ENCODE assay signal across 12 cellular contexts in genomic region chr22:36340621-36341020, GRCh38. TPM values are rescaled to one million over a fixed set of nuclear protein-coding genes. Genes with fewer than 3 reads are reported as not detected.
A peak's percentile ranks its signal among the peaks of the same experiment; 100 is the strongest.
DNase-seq lines count a peak whose midpoint lies in the region; ATAC-seq, FAIRE-seq and TF ChIP-seq lines count a peak whose summit lies in the region.
"Had no signal": no experiment of that assay in that cellular context is flagged by ENCODE, and none has a peak within 500 bp of the region (broad histone marks: within the 10 kb centered on the region; RNA-seq: fewer than 3 reads in every experiment).

No MANE protein-coding gene starts in this region.

- peak overlapping the region in 1 of 2 donors; percentile 53 for H3K9ac ChIP-seq in kidney (ENCODE audit: low read length in 2 of 2)
- peak overlapping the region in 1 of 3 donors; percentile 45 for H3K9ac ChIP-seq in skeletal muscle tissue (ENCODE audit: low read depth in 1 of 3, low read length in 3 of 3)

- no peak for ATAC-seq in activated naive CD4-positive, alpha-beta T cell treated with anti-CD3 and anti-CD28 coated beads, Interleukin-2, amount 50 U/mL, for 72 hours
- ATAC-seq in HG03159 (IDR thresholded peaks at IDR 0.05; ENCODE audit: unreplicated experiment), result no peak
- no peak for ATAC-seq in GM21447 (IDR thresholded peaks at IDR 0.05; ENCODE audit: unreplicated experiment)

- H3K27me3 ChIP-seq in skeletal muscle tissue (ENCODE audit: control insufficient read depth in 3 of 3, insufficient read depth in 3 of 3, low read length in 3 of 3), result no peaks in the 10 kb centered on the region

- H3K4me1 ChIP-seq in kidney (ENCODE audit: control insufficient read depth in 1 of 2, insufficient read depth in 1 of 2, low read depth in 1 of 2, low read length in 2 of 2), result peaks cover 42% of the 10 kb centered on the region in 2 donors
- peaks cover 54 to 66% (median 63%) of the 10 kb centered on the region in 3 donors for H3K4me1 ChIP-seq in skeletal muscle tissue (ENCODE audit: control insufficient read depth in 3 of 3, insufficient read depth in 3 of 3, low read length in 3 of 3)

- H3K27ac Mint-ChIP-seq in activated naive CD4-positive, alpha-beta T cell treated with anti-CD3 and anti-CD28 coated beads, Interleukin-2, amount 50 U/mL, for 72 hours, result peak overlapping the region; percentile 87 to 98

- H3K36me3 ChIP-seq in kidney (ENCODE audit: control insufficient read depth in 1 of 2, insufficient read depth in 2 of 2, low read length in 2 of 2) (peaks cover 24 to 63% of the 10 kb centered on the region in 2 donors), skeletal muscle tissue (ENCODE audit: control insufficient read depth in 3 of 3, insufficient read depth in 3 of 3, low read length in 3 of 3) (peaks cover 34 to 41% (median 34%) of the 10 kb centered on the region in 3 donors)

- in situ Hi-C loops in GM13977 (cut with MboI; ENCODE audit: low pct_unique_long_range_greater_than_20kb, low sequenced_read_pairs, unreplicated experiment), result no loop called here

- FAIRE-seq in kidney (lab: Jason Lieb, UNC), result no peak
- FAIRE-seq: G401.6 had no signal

- H3K9me3 ChIP-seq in kidney (ENCODE audit: control insufficient read depth in 1 of 2, low read length in 2 of 2) (no peaks in the 10 kb centered on the region), skeletal muscle tissue (ENCODE audit: control insufficient read depth in 3 of 3, low read length in 3 of 3) (no peaks in the 10 kb centered on the region)

- H3K27ac ChIP-seq in kidney (ENCODE audit: low read depth in 2 of 2, low read length in 2 of 2) (peak overlapping the region; percentile 40 to 78), skeletal muscle tissue (ENCODE audit: low read depth, low read length) (peak overlapping the region; percentile 57)

- DNase-seq in HuH-7 (ENCODE audit: low spot score) (peak; percentile 72), kidney (no peak), putamen (ENCODE audit: low spot score) (no peak), GM13977 (ENCODE audit: low spot score) (no peak)
- DNase-seq in activated naive CD4-positive, alpha-beta T cell treated with anti-CD3 and anti-CD28 coated beads, Interleukin-2, amount 50 U/mL, for 72 hours (ENCODE audit: low spot score in 2 of 2), result no peak
- DNase-seq: activated CD4-positive, alpha-beta T cell treated with anti-CD3 and anti-CD28 coated beads for 1 hour; dermis blood vessel endothelial cell; stimulated activated CD4-positive, alpha-beta T cell treated with anti-CD3 and anti-CD28 coated beads, Interleukin-4, amount 100 ng/mL, for 24 hours had no signal

- H3K36me3 Mint-ChIP-seq in activated naive CD4-positive, alpha-beta T cell treated with anti-CD3 and anti-CD28 coated beads, Interleukin-2, amount 50 U/mL, for 72 hours, result peaks cover 46 to 66% of the 10 kb centered on the region in 2 donors

- H3K9me3 Mint-ChIP-seq in activated naive CD4-positive, alpha-beta T cell treated with anti-CD3 and anti-CD28 coated beads, Interleukin-2, amount 50 U/mL, for 72 hours, result no peaks in the 10 kb centered on the region

- no peak for TF ChIP-seq CTCF in kidney (IDR thresholded peaks at IDR 0.05; ENCODE audit: borderline replicate concordance, extremely low read depth, insufficient read depth)
- TF ChIP-seq CTCF in GM13977 (IDR thresholded peaks at IDR 0.05; ENCODE audit: extremely low read depth, insufficient read depth, missing control alignments), result no peak

- intact Hi-C loops in kidney (cut with DNase I), result no loop called here

- H3K4me3 ChIP-seq in kidney (ENCODE audit: low read length in 2 of 2) (no peak overlapping the region), skeletal muscle tissue (ENCODE audit: low read length in 3 of 3) (no peak overlapping the region)

RNA-seq across cellular contexts. Expression of gene MYH9, which starts 47.1 kb away (rescaled TPM):
- 100 to 1,000 TPM; 521 to 691 TPM for total RNA-seq in activated naive CD4-positive, alpha-beta T cell treated with anti-CD3 and anti-CD28 coated beads, Interleukin-2, amount 50 U/mL, for 72 hours
- total RNA-seq in kidney (655 TPM), skeletal muscle tissue (111 TPM)
- polyA plus RNA-seq in kidney (ENCODE audit: insufficient read depth, low read depth, low replicate concordance), result 85.2 TPM
